In the genomic region with DNA sequence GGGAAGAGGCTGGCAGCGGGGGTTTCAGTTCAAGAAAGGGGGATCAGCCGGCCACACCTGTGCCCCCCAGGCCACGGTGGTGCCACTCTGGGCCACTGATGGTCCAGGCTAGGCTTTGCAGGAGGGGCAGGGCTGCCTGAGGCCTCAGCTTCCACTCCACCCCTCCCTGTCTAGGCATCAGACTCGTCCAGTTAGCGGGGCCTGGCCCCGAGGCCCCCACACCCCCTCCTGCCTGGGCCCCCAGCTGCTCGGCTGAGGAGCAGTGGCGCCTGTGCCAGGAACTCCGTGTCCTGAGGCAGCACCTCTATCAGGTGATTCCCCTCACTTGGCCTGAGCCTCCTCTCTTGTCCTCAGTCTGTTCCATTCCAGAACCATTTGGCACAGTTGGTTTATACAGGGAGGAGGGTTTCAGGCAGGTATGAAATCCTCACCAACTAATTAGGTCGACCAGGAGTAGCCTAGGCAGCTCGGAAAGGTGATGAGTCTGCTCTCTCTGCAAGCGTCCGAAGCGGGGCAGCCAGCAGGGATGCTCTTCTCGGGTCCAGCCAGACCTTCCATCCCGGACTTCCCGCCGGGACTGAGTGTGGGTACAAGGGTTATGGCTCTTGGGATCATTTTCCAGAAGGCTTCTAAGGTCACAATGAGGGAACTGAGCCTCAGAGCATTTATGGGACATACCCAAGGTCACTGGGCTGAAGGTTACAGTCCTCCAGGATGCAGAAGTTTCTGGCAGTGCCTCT, we compare ENCODE assay signal across 15 cellular contexts. TPM values are rescaled to one million over a fixed set of nuclear protein-coding genes. Genes with fewer than 3 reads are reported as not detected.
DNase-seq lines count a peak whose midpoint lies in the region; ATAC-seq, FAIRE-seq and TF ChIP-seq lines count a peak whose summit lies in the region.
"Had no signal": no experiment of that assay in that cellular context is flagged by ENCODE, and none has a peak within 500 bp of the region (broad histone marks: within the 10 kb centered on the region; RNA-seq: fewer than 3 reads in every experiment).

No MANE protein-coding gene starts in this region.

- no peak overlapping the region for H3K27ac ChIP-seq in CD8-positive, alpha-beta T cell (ENCODE audit: low read depth, low read length)
- H3K27ac ChIP-seq in HepG2 (ENCODE audit: extremely low read length, insufficient read depth, low read length) (no peak overlapping the region), prostate gland (no peak overlapping the region)
- H3K27ac ChIP-seq: Peyer's patch had no signal

- CTCF ChIA-PET in CD8-positive, alpha-beta T cell (lab: Charles Lee), result no interaction called here
- CTCF ChIA-PET in HepG2 (lab: Yijun Ruan, JAX; ENCODE audit: low intra/inter-chr PET ratio, low total read pairs), result no interaction called here

- H3K4me1 ChIP-seq in CD8-positive, alpha-beta T cell (ENCODE audit: insufficient read depth, low read length), result peaks cover 14% of the 10 kb centered on the region
- H3K4me1 ChIP-seq in HepG2 (ENCODE audit: insufficient read depth, low read length) (no peaks in the 10 kb centered on the region), prostate gland (replicated peaks) (no peaks in the 10 kb centered on the region)

- in situ Hi-C loops in HepG2 (cut with HindIII; ENCODE audit: extremely low pct_ligation_motif_present, low pct_unique_long_range_greater_than_20kb), result no loop called here

- H3K9me3 ChIP-seq in CD8-positive, alpha-beta T cell (ENCODE audit: low read length), result no peaks in the 10 kb centered on the region
- no peaks in the 10 kb centered on the region for H3K9me3 ChIP-seq in HepG2 (ENCODE audit: low read length)
- no peaks in the 10 kb centered on the region for H3K9me3 ChIP-seq in prostate gland
- H3K9me3 ChIP-seq: Peyer's patch had no signal

- peaks cover 7% of the 10 kb centered on the region for H3K27me3 Mint-ChIP-seq in CD8-positive, alpha-beta T cell (ENCODE audit: low read depth)
- no peaks in the 10 kb centered on the region for H3K27me3 Mint-ChIP-seq in activated T-helper 17 cell treated with anti-CD3 and anti-CD28 coated beads, Interleukin-2, amount 50 U/mL, for 72 hours

- no peaks in the 10 kb centered on the region for H3K9me3 Mint-ChIP-seq in CD8-positive, alpha-beta T cell
- H3K9me3 Mint-ChIP-seq in activated T-helper 17 cell treated with anti-CD3 and anti-CD28 coated beads, Interleukin-2, amount 50 U/mL, for 72 hours, result no peaks in the 10 kb centered on the region
- H3K9me3 Mint-ChIP-seq: CD4-positive, CD25-positive, alpha-beta regulatory T cell had no signal

- TF ChIP-seq EP300 in HepG2 (IDR thresholded peaks at IDR 0.05; ENCODE audit: low read depth in 2 of 2, low read length in 2 of 2) (no peak), HepG2 (CRISPR knock-in tag; IDR thresholded peaks at IDR 0.05; ENCODE audit: borderline replicate concordance) (no peak)

- intact Hi-C loops in CD8-positive, alpha-beta T cell (cut with DNase I, micrococcal nuclease), result loop anchor here in 1 of 2 experiments (5.0 kb wide), 1 partner anchor 153 kb away; a partner anchor contains a TSS
- intact Hi-C loops in HepG2 (cut with micrococcal nuclease; ENCODE audit: unreplicated experiment) (no loop called here), prostate gland (cut with DNase I) (no loop called here), left cardiac atrium (cut with DNase I) (no loop called here)

- H3K4me3 Mint-ChIP-seq in CD8-positive, alpha-beta T cell, result peak overlapping the region; percentile 79
- peak overlapping the region; percentile 83 for H3K4me3 Mint-ChIP-seq in activated T-helper 17 cell treated with anti-CD3 and anti-CD28 coated beads, Interleukin-2, amount 50 U/mL, for 72 hours

- H3K9ac ChIP-seq in HepG2 (ENCODE audit: insufficient read depth, low read depth, low read length), result no peak overlapping the region

- BruUV-seq in HepG2 (replicated peaks; lab: Mats Ljungman, UMichigan), result no TSS peak

- TF ChIP-seq CTCF in CD8-positive, alpha-beta T cell (IDR thresholded peaks at IDR 0.05), result no peak
- no peak for TF ChIP-seq CTCF in HepG2 (CRISPR knock-in tag; IDR thresholded peaks at IDR 0.05)
- no peak for TF ChIP-seq CTCF in prostate gland (IDR thresholded peaks at IDR 0.05)

- no peak for DNase-seq in CD8-positive, alpha-beta T cell
- DNase-seq in HepG2 (ENCODE audit: low spot score), result no peak
- peak; percentile 37 for DNase-seq in prostate gland (ENCODE audit: low spot score)
- DNase-seq in left cardiac atrium, result no peak
- DNase-seq in NCI-H1417 treated with DMSO at 0.1 percent for 48 hours (lab: John Stamatoyannopoulos, UW), result no peak
- DNase-seq in NCI-H2171 treated with DMSO at 0.1 percent for 48 hours (lab: John Stamatoyannopoulos, UW), result no peak
- DNase-seq: AML-193; CD4-positive, CD25-positive, alpha-beta regulatory T cell; H7; NCI-H1930; NCI-H510A; NCI-H82; Right ventricle myocardium superior had no signal

- H3K4me1 Mint-ChIP-seq in CD8-positive, alpha-beta T cell (ENCODE audit: low read depth), result peaks cover 31% of the 10 kb centered on the region
- H3K4me1 Mint-ChIP-seq in activated T-helper 17 cell treated with anti-CD3 and anti-CD28 coated beads, Interleukin-2, amount 50 U/mL, for 72 hours, result peaks cover 10% of the 10 kb centered on the region

- no peak for TF ChIP-seq POLR2A in HepG2 (IDR thresholded peaks at IDR 0.05; ENCODE audit: insufficient read depth in 1 of 2, low read depth in 2 of 2, low read length in 2 of 2)
- no peak for TF ChIP-seq POLR2A in prostate gland (IDR thresholded peaks at IDR 0.05)

- FAIRE-seq in HepG2 (lab: Jason Lieb, UNC), result no peak

- H4K20me1 ChIP-seq in HepG2 (ENCODE audit: insufficient read depth, low read length), result no peaks in the 10 kb centered on the region

- ATAC-seq in CD8-positive, alpha-beta T cell, result no peak
- no peak for ATAC-seq in activated T-helper 17 cell treated with anti-CD3 and anti-CD28 coated beads, Interleukin-2, amount 50 U/mL, for 72 hours (replicated peaks)
- peak; percentile 17; the same call in 1 of the 3 replicates for ATAC-seq in HepG2
- no peak for ATAC-seq in left cardiac atrium

- no peak overlapping the region; the same call in 1 of the 2 replicates for H3K4me2 ChIP-seq in HepG2 (ENCODE audit: low read depth, low read length)

- H3K36me3 Mint-ChIP-seq in CD8-positive, alpha-beta T cell, result peaks cover 39% of the 10 kb centered on the region
- peaks cover 22% of the 10 kb centered on the region for H3K36me3 Mint-ChIP-seq in activated T-helper 17 cell treated with anti-CD3 and anti-CD28 coated beads, Interleukin-2, amount 50 U/mL, for 72 hours (ENCODE audit: low read depth)

- no peak overlapping the region for H3K4me3 ChIP-seq in CD8-positive, alpha-beta T cell (ENCODE audit: low read depth, low read length)
- H3K4me3 ChIP-seq in HepG2 (replicated peaks in 1 of 3; ENCODE audit: insufficient read depth in 1 of 3, low read depth in 2 of 3, low read length in 3 of 3), result no peak overlapping the region
- H3K4me3 ChIP-seq in prostate gland, result no peak overlapping the region

- H3K79me2 ChIP-seq in HepG2 (ENCODE audit: insufficient read depth, low read length), result no peaks in the 10 kb centered on the region

- no peak overlapping the region for H2AFZ ChIP-seq in HepG2 (ENCODE audit: low read length)

- peaks cover 7% of the 10 kb centered on the region for H3K36me3 ChIP-seq in CD8-positive, alpha-beta T cell (ENCODE audit: insufficient read depth, low read length)
- H3K36me3 ChIP-seq in HepG2 (replicated peaks in 1 of 2; ENCODE audit: control insufficient read depth in 1 of 2, insufficient read depth in 2 of 2, low read length in 2 of 2) (no peaks in the 10 kb centered on the region), prostate gland (no peaks in the 10 kb centered on the region)
- H3K36me3 ChIP-seq: Peyer's patch had no signal

- POLR2A ChIA-PET in CD8-positive, alpha-beta T cell (lab: Charles Lee), result no interaction called here
- POLR2A ChIA-PET in HepG2 (lab: Yijun Ruan, JAX), result no interaction called here

- peak overlapping the region; percentile 10 for H3K27ac Mint-ChIP-seq in CD8-positive, alpha-beta T cell
- H3K27ac Mint-ChIP-seq in activated T-helper 17 cell treated with anti-CD3 and anti-CD28 coated beads, Interleukin-2, amount 50 U/mL, for 72 hours, result no peak overlapping the region
- H3K27ac Mint-ChIP-seq: CD4-positive, CD25-positive, alpha-beta regulatory T cell had no signal

- no peak for TF ChIP-seq RAD21 in HepG2 (CRISPR knock-in tag; IDR thresholded peaks at IDR 0.05)

- H3K27me3 ChIP-seq in CD8-positive, alpha-beta T cell (ENCODE audit: insufficient read depth, low read length), result no peaks in the 10 kb centered on the region
- H3K27me3 ChIP-seq in HepG2 (ENCODE audit: control insufficient read depth in 1 of 2, insufficient read depth in 2 of 2, low read length in 2 of 2) (peaks cover 18 to 98% of the 10 kb centered on the region in 2 experiments), prostate gland (replicated peaks; ENCODE audit: insufficient read depth) (peaks cover 2% of the 10 kb centered on the region)

- WGBS in HepG2 (ENCODE audit: low lambda C conversion rate), result 4% methylated on average over 7 of the region's 18 CpGs
- WGBS in prostate gland, result 60% methylated on average over 18 of the region's 18 CpGs

RNA-seq across cellular contexts. Expression of a gene that starts 2.1 kb away (rescaled TPM):
- total RNA-seq in CD8-positive, alpha-beta T cell, result 10 to 100 TPM; 14.2 to 15.8 TPM
- 10 to 100 TPM in 1 of 2 donors, 1 to 10 TPM in 1; 7.0 to 12.8 TPM for total RNA-seq in activated T-helper 17 cell treated with anti-CD3 and anti-CD28 coated beads, Interleukin-2, amount 50 U/mL, for 72 hours
- total RNA-seq in HepG2 (2016; rRNA removed; fragmentation: Illumina TruSeq; extraction: Trizol) (not detected in 2 replicates), prostate gland (10 to 100 TPM; 17.1 to 88.8 TPM), left cardiac atrium (10 to 100 TPM; 10.1 to 16.8 TPM)
- total RNA-seq in HepG2 (2016; cell fraction: cytosol; rRNA removed; fragmentation: Illumina TruSeq; extraction: Trizol; ENCODE audit: low read depth), result not detected in 2 replicates
- total RNA-seq in HepG2 (2016; cell fraction: insoluble cytoplasmic fraction; rRNA removed; fragmentation: Illumina TruSeq; extraction: Trizol), result not detected in 2 replicates
- not detected in 2 replicates for total RNA-seq in HepG2 (2016; cell fraction: membrane; rRNA removed; fragmentation: Illumina TruSeq; extraction: Trizol)
- total RNA-seq in HepG2 (2016; cell fraction: nucleus; rRNA removed; fragmentation: Illumina TruSeq; extraction: Trizol), result not detected in 2 replicates
- not detected in 2 replicates for polyA plus RNA-seq in HepG2 (2011; rRNA removed)
- not detected in 2 replicates for polyA plus RNA-seq in HepG2 (2011; cell fraction: cytosol; rRNA removed)
- not detected in 2 replicates for polyA plus RNA-seq in HepG2 (2011; cell fraction: nucleus; rRNA removed)
- polyA plus RNA-seq in HepG2 (2012), result not detected in 2 replicates
- not detected in 2 replicates for polyA plus RNA-seq in HepG2 (2016; cell fraction: cytosol; fragmentation: Illumina TruSeq; extraction: Trizol; ENCODE audit: low read depth)
- polyA plus RNA-seq in HepG2 (2016; cell fraction: insoluble cytoplasmic fraction; fragmentation: Illumina TruSeq; extraction: Trizol; ENCODE audit: low read depth), result not detected in 2 replicates
- not detected in 2 replicates for polyA plus RNA-seq in HepG2 (2016; cell fraction: membrane; fragmentation: Illumina TruSeq; extraction: Trizol; ENCODE audit: low read depth)
- polyA plus RNA-seq in HepG2 (2016; cell fraction: nucleus; fragmentation: Illumina TruSeq; extraction: Trizol; ENCODE audit: insufficient read depth, low read depth), result not detected in 2 replicates
- polyA minus RNA-seq in HepG2 (2011; rRNA and poly(A)+ RNA removed; ENCODE audit: low replicate concordance), result not detected in 2 replicates
- not detected in 2 replicates for polyA minus RNA-seq in HepG2 (2011; cell fraction: cytosol; rRNA and poly(A)+ RNA removed)
- polyA minus RNA-seq in HepG2 (2011; cell fraction: nucleus; rRNA and poly(A)+ RNA removed), result not detected in 2 replicates

Comparison
In these comparisons a context has a peak if more than half of its experiments do, and no peak if none do; other contexts are left out.
1. RNA of a gene that starts 2.1 kb away (total RNA-seq): 17.1 to 88.8 TPM in prostate gland, 10.1 to 16.8 TPM in left cardiac atrium, 14.2 to 15.8 TPM in CD8-positive, alpha-beta T cell and 7.0 to 12.8 TPM in activated T-helper 17 cell treated with anti-CD3 and anti-CD28 coated beads, Interleukin-2, amount 50 U/mL, for 72 hours; not detected in HepG2; every median in the first group is over 4 times any median in the second.